ENCODE assay signal across 26 cellular contexts in the genomic region with DNA sequence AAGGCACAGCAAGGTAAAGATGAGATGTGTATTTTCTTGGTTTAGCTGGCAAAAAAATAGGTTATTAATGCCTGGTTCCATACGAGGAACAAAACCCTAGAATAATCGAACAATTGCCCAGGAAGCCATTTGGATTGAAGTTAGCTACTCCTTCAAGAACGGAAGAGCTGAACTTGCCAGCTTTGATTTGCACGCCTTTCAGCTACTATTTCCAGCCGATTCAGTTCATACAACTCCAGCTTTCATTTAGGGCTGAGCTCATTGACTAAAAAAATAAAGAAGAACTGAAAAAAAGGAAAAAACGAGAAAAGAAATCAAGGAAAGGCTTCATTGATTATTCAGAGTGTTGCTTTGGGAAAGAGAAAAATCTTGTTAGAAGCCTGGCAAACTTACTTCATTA.
"Had no signal": no experiment of that assay in that cellular context is flagged by ENCODE, and none has a peak within 500 bp of the region (broad histone marks: within the 10 kb centered on the region; RNA-seq: fewer than 3 reads in every experiment).

No MANE protein-coding gene starts in this region.

- H3K36me3 Mint-ChIP-seq: activated naive CD8-positive, alpha-beta T cell; memory B cell; natural killer cell treated with Interleukin-12 subunit alpha and Interleukin-12 subunit beta and Interleukin-15 and Interleukin-18, amount 100 ng/mL, for 72 hours had no signal

- H3K4me3 ChIP-seq: colonic mucosa, gastroesophageal sphincter, mucosa of descending colon, right lobe of liver, skin epidermis, uterus had no signal

- FAIRE-seq: keratinocyte had no signal

- H3K4me1 ChIP-seq: colonic mucosa, gastroesophageal sphincter, right lobe of liver, uterus had no signal

- H3K9me3 Mint-ChIP-seq: memory B cell, type B pancreatic cell had no signal

- H3K27ac Mint-ChIP-seq: activated CD4-positive, alpha-beta T cell treated with anti-CD3 and anti-CD28 coated beads for 36 hours; activated naive CD8-positive, alpha-beta T cell; effector memory CD8-positive, alpha-beta T cell; memory B cell; natural killer cell treated with Interleukin-12 subunit alpha and Interleukin-12 subunit beta and Interleukin-15 and Interleukin-18, amount 100 ng/mL, for 72 hours; progenitor cell of endocrine pancreas; type B pancreatic cell had no signal

- H3K27ac ChIP-seq: colonic mucosa, gastroesophageal sphincter, right lobe of liver, skin epidermis, uterus had no signal

- DNase-seq: activated CD4-positive, alpha-beta T cell treated with anti-CD3 and anti-CD28 coated beads for 36 hours; activated CD4-positive, alpha-beta T cell treated with anti-CD3 and anti-CD28 coated beads, Interleukin-2, amount 50 U/mL, for 4 hours; activated CD4-positive, CD25-positive, alpha-beta regulatory T cell; activated CD8-positive, alpha-beta memory T cell treated with anti-CD3 and anti-CD28 coated beads for 24 hours; activated effector memory CD4-positive, alpha-beta T cell treated with Interleukin-2 at 50 U/mL for 16 hours; activated naive CD4-positive, alpha-beta T cell treated with Interleukin-2 at 50 U/mL for 16 hours; aorta; central memory CD4-positive, alpha-beta T cell; colonic mucosa; effector memory CD8-positive, alpha-beta T cell; erythroblast; left colon; mucosa of descending colon; right lobe of liver; stimulated activated CD4-positive, alpha-beta T cell treated with anti-CD3 and anti-CD28 coated beads, Interleukin-12 subunit alpha, Interleukin-12 subunit beta, amount 100 ng/mL, for 4 hours; stimulated activated CD4-positive, alpha-beta T cell treated with anti-CD3 and anti-CD28 coated beads, Interleukin-4, amount 100 ng/mL, for 1 hour; stimulated activated naive CD8-positive, alpha-beta T cell treated with anti-CD3 and anti-CD28 coated beads, Interleukin-15, Interleukin-2, amounts not matched to agents 100 U/mL and 50 U/mL, for 24 hours; uterus had no signal

- H3K4me1 Mint-ChIP-seq: activated CD4-positive, alpha-beta T cell treated with anti-CD3 and anti-CD28 coated beads for 36 hours; memory B cell had no signal

- H3K27me3 Mint-ChIP-seq: activated CD4-positive, alpha-beta T cell treated with anti-CD3 and anti-CD28 coated beads for 36 hours; activated naive CD8-positive, alpha-beta T cell; effector memory CD8-positive, alpha-beta T cell; memory B cell; natural killer cell treated with Interleukin-12 subunit alpha and Interleukin-12 subunit beta and Interleukin-15 and Interleukin-18, amount 100 ng/mL, for 72 hours; progenitor cell of endocrine pancreas; type B pancreatic cell had no signal

- H3K4me3 Mint-ChIP-seq: activated CD4-positive, alpha-beta T cell treated with anti-CD3 and anti-CD28 coated beads for 36 hours; activated naive CD8-positive, alpha-beta T cell; effector memory CD8-positive, alpha-beta T cell; memory B cell; natural killer cell treated with Interleukin-12 subunit alpha and Interleukin-12 subunit beta and Interleukin-15 and Interleukin-18, amount 100 ng/mL, for 72 hours; type B pancreatic cell had no signal

- H3K36me3 ChIP-seq: colonic mucosa, gastroesophageal sphincter, right lobe of liver, uterus had no signal

- H3K9me3 ChIP-seq: colonic mucosa, gastroesophageal sphincter, mucosa of descending colon, right lobe of liver, uterus had no signal

- H3K27me3 ChIP-seq: colonic mucosa, gastroesophageal sphincter, right lobe of liver, uterus had no signal
